1 cellular context compared by ENCODE assay signal in the genomic region with DNA sequence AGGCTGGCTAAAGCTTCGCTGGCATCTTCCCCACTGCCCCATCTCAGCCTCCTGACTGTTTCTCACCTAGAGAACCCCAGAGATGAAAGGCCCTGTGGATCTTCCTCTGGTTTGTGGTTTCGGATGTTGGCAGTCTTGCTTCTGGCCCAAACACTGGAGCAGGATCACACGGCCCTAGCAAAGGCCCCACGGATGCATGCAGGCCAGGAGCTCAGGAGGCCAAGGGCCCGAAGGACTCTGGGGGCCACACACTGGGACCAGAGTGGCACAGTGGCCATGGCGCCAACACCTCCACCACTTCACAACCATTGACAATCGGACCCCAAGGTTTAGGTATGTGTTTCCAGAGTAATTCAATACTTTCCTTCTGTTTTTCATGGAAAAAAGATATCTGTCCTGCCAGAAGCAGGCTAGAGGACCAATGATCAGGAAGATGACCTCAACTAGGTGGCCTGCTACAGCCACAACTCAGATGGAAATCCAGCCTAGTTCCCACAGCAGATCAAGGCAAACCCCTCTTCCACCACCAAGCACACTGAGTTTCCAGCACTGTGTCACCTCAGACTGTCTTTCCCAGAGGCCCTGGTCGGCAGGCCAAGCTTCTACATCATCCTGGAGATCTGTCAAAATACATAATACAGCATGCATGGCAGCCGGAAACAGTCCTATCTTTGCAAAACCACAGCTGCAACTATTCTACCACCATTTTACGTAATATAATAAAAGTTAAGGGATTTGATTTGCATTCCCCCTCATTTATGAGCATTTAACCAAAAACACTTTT.
TF ChIP-seq lines count a peak whose summit lies in the region.

No MANE protein-coding gene starts in this region.

TF ChIP-seq in GM23338, 12 proteins besides CTCF, POLR2A, EP300 and RAD21 (continued from another document):
- TF ChIP-seq, protein P1, sequence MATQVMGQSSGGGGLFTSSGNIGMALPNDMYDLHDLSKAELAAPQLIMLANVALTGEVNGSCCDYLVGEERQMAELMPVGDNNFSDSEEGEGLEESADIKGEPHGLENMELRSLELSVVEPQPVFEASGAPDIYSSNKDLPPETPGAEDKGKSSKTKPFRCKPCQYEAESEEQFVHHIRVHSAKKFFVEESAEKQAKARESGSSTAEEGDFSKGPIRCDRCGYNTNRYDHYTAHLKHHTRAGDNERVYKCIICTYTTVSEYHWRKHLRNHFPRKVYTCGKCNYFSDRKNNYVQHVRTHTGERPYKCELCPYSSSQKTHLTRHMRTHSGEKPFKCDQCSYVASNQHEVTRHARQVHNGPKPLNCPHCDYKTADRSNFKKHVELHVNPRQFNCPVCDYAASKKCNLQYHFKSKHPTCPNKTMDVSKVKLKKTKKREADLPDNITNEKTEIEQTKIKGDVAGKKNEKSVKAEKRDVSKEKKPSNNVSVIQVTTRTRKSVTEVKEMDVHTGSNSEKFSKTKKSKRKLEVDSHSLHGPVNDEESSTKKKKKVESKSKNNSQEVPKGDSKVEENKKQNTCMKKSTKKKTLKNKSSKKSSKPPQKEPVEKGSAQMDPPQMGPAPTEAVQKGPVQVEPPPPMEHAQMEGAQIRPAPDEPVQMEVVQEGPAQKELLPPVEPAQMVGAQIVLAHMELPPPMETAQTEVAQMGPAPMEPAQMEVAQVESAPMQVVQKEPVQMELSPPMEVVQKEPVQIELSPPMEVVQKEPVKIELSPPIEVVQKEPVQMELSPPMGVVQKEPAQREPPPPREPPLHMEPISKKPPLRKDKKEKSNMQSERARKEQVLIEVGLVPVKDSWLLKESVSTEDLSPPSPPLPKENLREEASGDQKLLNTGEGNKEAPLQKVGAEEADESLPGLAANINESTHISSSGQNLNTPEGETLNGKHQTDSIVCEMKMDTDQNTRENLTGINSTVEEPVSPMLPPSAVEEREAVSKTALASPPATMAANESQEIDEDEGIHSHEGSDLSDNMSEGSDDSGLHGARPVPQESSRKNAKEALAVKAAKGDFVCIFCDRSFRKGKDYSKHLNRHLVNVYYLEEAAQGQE (IDR thresholded peaks at IDR 0.05; ENCODE audit: unreplicated experiment): no peak
- TF ChIP-seq, protein P2, sequence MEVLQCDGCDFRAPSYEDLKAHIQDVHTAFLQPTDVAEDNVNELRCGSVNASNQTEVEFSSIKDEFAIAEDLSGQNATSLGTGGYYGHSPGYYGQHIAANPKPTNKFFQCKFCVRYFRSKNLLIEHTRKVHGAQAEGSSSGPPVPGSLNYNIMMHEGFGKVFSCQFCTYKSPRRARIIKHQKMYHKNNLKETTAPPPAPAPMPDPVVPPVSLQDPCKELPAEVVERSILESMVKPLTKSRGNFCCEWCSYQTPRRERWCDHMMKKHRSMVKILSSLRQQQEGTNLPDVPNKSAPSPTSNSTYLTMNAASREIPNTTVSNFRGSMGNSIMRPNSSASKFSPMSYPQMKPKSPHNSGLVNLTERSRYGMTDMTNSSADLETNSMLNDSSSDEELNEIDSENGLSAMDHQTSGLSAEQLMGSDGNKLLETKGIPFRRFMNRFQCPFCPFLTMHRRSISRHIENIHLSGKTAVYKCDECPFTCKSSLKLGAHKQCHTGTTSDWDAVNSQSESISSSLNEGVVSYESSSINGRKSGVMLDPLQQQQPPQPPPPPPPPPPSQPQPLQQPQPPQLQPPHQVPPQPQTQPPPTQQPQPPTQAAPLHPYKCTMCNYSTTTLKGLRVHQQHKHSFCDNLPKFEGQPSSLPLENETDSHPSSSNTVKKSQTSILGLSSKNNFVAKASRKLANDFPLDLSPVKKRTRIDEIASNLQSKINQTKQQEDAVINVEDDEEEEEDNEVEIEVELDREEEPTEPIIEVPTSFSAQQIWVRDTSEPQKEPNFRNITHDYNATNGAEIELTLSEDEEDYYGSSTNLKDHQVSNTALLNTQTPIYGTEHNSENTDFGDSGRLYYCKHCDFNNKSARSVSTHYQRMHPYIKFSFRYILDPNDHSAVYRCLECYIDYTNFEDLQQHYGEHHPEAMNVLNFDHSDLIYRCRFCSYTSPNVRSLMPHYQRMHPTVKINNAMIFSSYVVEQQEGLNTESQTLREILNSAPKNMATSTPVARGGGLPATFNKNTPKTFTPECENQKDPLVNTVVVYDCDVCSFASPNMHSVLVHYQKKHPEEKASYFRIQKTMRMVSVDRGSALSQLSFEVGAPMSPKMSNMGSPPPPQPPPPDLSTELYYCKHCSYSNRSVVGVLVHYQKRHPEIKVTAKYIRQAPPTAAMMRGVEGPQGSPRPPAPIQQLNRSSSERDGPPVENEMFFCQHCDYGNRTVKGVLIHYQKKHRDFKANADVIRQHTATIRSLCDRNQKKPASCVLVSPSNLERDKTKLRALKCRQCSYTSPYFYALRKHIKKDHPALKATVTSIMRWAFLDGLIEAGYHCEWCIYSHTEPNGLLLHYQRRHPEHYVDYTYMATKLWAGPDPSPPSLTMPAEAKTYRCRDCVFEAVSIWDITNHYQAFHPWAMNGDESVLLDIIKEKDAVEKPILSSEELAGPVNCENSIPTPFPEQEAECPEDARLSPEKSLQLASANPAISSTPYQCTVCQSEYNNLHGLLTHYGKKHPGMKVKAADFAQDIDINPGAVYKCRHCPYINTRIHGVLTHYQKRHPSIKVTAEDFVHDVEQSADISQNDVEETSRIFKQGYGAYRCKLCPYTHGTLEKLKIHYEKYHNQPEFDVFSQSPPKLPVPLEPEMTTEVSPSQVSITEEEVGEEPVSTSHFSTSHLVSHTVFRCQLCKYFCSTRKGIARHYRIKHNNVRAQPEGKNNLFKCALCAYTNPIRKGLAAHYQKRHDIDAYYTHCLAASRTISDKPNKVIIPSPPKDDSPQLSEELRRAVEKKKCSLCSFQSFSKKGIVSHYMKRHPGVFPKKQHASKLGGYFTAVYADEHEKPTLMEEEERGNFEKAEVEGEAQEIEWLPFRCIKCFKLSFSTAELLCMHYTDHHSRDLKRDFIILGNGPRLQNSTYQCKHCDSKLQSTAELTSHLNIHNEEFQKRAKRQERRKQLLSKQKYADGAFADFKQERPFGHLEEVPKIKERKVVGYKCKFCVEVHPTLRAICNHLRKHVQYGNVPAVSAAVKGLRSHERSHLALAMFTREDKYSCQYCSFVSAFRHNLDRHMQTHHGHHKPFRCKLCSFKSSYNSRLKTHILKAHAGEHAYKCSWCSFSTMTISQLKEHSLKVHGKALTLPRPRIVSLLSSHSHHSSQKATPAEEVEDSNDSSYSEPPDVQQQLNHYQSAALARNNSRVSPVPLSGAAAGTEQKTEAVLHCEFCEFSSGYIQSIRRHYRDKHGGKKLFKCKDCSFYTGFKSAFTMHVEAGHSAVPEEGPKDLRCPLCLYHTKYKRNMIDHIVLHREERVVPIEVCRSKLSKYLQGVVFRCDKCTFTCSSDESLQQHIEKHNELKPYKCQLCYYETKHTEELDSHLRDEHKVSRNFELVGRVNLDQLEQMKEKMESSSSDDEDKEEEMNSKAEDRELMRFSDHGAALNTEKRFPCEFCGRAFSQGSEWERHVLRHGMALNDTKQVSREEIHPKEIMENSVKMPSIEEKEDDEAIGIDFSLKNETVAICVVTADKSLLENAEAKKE (CRISPR knock-in tag; IDR thresholded peaks at IDR 0.05): no peak
- TF ChIP-seq, protein P3, sequence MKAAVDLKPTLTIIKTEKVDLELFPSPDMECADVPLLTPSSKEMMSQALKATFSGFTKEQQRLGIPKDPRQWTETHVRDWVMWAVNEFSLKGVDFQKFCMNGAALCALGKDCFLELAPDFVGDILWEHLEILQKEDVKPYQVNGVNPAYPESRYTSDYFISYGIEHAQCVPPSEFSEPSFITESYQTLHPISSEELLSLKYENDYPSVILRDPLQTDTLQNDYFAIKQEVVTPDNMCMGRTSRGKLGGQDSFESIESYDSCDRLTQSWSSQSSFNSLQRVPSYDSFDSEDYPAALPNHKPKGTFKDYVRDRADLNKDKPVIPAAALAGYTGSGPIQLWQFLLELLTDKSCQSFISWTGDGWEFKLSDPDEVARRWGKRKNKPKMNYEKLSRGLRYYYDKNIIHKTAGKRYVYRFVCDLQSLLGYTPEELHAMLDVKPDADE (IDR thresholded peaks at IDR 0.05): no peak
- TF ChIP-seq EZH2phosphoT487 (IDR thresholded peaks at IDR 0.05; ENCODE audit: unreplicated experiment) (no peak), ZNF331 (CRISPR knock-in tag; IDR thresholded peaks at IDR 0.05; ENCODE audit: low read depth) (no peak)
TF ChIP-seq in GM23338: peak in this region for 1.
